In genomic region chr7:111012799-111013675, GRCh38 we compare ENCODE assay signal across 9 cellular contexts.
DNase-seq lines count a peak whose midpoint lies in the region; ATAC-seq and TF ChIP-seq lines count a peak whose summit lies in the region.
"Had no signal": no experiment of that assay in that cellular context is flagged by ENCODE, and none has a peak within 500 bp of the region (broad histone marks: within the 10 kb centered on the region; RNA-seq: fewer than 3 reads in every experiment).

No MANE protein-coding gene starts in this region.

- H3K4me1 ChIP-seq in thymus (ENCODE audit: control insufficient read depth, insufficient read depth, low read length), result peaks cover 24% of the 10 kb centered on the region

- intact Hi-C loops in CD4-positive, alpha-beta T cell (cut with DNase I, micrococcal nuclease), result loop anchor here in 1 of 2 experiments (5.0 kb wide), 1 partner anchor 69 kb away; no protein-coding TSS in a partner anchor

- H3K9me3 ChIP-seq in CD4-positive, alpha-beta T cell (ENCODE audit: control insufficient read depth, low read length), result no peaks in the 10 kb centered on the region
- no peaks in the 10 kb centered on the region for H3K9me3 ChIP-seq in thymus (ENCODE audit: control insufficient read depth)

- CTCF ChIA-PET in CD4-positive, alpha-beta T cell (lab: Charles Lee), result no interaction called here

- WGBS in thymus, result 46% methylated on average over 5 of the region's 5 CpGs

- H3K27ac ChIP-seq in CD4-positive, alpha-beta T cell (ENCODE audit: low read depth, low read length), result peak overlapping the region; percentile 66
- H3K27ac ChIP-seq in thymus (ENCODE audit: low read depth), result peak overlapping the region; percentile 96

- peaks cover 36% of the 10 kb centered on the region for H3K4me1 Mint-ChIP-seq in CD4-positive, alpha-beta T cell (ENCODE audit: low read depth)

- no peaks in the 10 kb centered on the region for H3K36me3 Mint-ChIP-seq in CD4-positive, alpha-beta T cell (ENCODE audit: low read depth)

- H3K27me3 ChIP-seq in CD4-positive, alpha-beta T cell (ENCODE audit: control insufficient read depth, insufficient read depth, low read length), result no peaks in the 10 kb centered on the region
- no peaks in the 10 kb centered on the region for H3K27me3 ChIP-seq in thymus (ENCODE audit: control insufficient read depth, insufficient read depth)

- H3K9me3 Mint-ChIP-seq in CD4-positive, alpha-beta T cell, result no peaks in the 10 kb centered on the region
- H3K9me3 Mint-ChIP-seq: nephron had no signal

- peak in 6 of 10 experiments; percentile 6 to 20 (median 6) for DNase-seq in CD4-positive, alpha-beta T cell
- peak; percentile 18 for DNase-seq in activated gamma-delta T cell treated with anti-CD3 and anti-CD28 coated beads, Interleukin-2, amount 50 U/mL, for 16 hours (ENCODE audit: low read depth)
- DNase-seq in NCI-H1436 treated with DMSO at 0.1 percent for 48 hours (lab: John Stamatoyannopoulos, UW) (no peak), islet precursor cell (no peak), NCI-H187 (lab: John Stamatoyannopoulos, UW) (no peak)

- no peak overlapping the region for H3K27ac Mint-ChIP-seq in CD4-positive, alpha-beta T cell

- peak overlapping the region; percentile 40 for H3K4me3 ChIP-seq in thymus (ENCODE audit: low read length)

- peak; percentile 87 for ATAC-seq in CD4-positive, alpha-beta T cell (ENCODE audit: poor library complexity)
- ATAC-seq in GM19397 (IDR thresholded peaks at IDR 0.05; ENCODE audit: unreplicated experiment) (peak; percentile 96), HG03342 (IDR thresholded peaks at IDR 0.05; ENCODE audit: unreplicated experiment) (peak; percentile 98)

- POLR2A ChIA-PET in CD4-positive, alpha-beta T cell (lab: Charles Lee), result interaction anchor here (0.6 to 7.0 kb wide), 8 partner anchors 9 to 78 kb away, joined by 3 to 64 read pairs (median 4); partner anchors contain the start of gene LRRN3

- H3K27me3 Mint-ChIP-seq in CD4-positive, alpha-beta T cell, result no peaks in the 10 kb centered on the region

- H3K4me3 Mint-ChIP-seq in CD4-positive, alpha-beta T cell, result peak overlapping the region; percentile 69
- H3K4me3 Mint-ChIP-seq: nephron had no signal

- no peak for TF ChIP-seq CTCF in CD4-positive, alpha-beta T cell (IDR thresholded peaks at IDR 0.05)

- H3K36me3 ChIP-seq in thymus (ENCODE audit: control insufficient read depth, insufficient read depth), result no peaks in the 10 kb centered on the region

Comparison
In these comparisons a context has a peak if more than half of its experiments do, and no peak if none do; other contexts are left out.
1. DNase-seq: peak in CD4-positive, alpha-beta T cell (6 of 10) and activated gamma-delta T cell treated with anti-CD3 and anti-CD28 coated beads, Interleukin-2, amount 50 U/mL, for 16 hours (single experiment); none in NCI-H1436 treated with DMSO at 0.1 percent for 48 hours (single experiment), islet precursor cell (single experiment) and NCI-H187 (0 of 2).
2. Peak in every context shown above with its lines, with median percentiles within 50 percentile points of each other: ATAC-seq.